Comparison of ENCODE assay signal across 9 cellular contexts in the genomic region with DNA sequence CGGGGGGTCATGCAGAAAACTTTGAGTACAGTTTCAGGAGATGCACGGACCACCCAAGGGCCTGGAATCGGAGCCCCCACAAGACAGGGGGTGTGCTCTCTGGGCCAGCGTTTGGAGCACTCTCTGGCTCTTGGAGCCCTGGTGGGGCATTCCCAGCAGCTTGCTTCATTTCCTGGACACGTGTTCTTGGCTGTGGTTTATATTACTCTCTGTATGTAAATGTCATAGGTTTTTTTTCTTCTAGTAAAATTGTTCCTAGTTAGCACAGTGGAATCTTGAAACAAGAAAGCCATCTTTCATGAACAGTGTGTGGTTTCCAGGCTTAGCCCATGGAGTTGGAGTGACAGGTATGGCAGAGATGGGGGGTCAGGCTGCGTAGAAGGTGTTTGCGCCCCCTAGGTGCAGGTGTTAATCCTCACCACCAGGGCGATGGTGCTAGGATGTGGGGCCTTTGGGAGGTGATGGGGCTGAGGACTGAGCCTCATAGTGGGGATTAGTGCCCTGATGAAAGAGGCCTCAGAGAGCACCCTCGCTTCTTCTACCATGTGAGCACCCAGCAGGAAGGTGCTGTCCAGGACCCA.
DNase-seq lines count a peak whose midpoint lies in the region; TF ChIP-seq lines count a peak whose summit lies in the region.
"Had no signal": no experiment of that assay in that cellular context is flagged by ENCODE, and none has a peak within 500 bp of the region (broad histone marks: within the 10 kb centered on the region; RNA-seq: fewer than 3 reads in every experiment).

No MANE protein-coding gene starts in this region.

- H3K9me2 ChIP-seq in SK-N-SH: no peaks in the 10 kb centered on the region

- H3K79me2 ChIP-seq in SK-N-SH (ENCODE audit: insufficient read depth): no peaks in the 10 kb centered on the region

- H3K4me3 ChIP-seq in SK-N-SH (ENCODE audit: low read depth in 2 of 2, low read length in 1 of 2): no peak overlapping the region

- TF ChIP-seq EP300 in SK-N-SH (IDR thresholded peaks at IDR 0.05; ENCODE audit: borderline replicate concordance in 1 of 2, low read depth in 1 of 2, low read length in 1 of 2): no peak

- H3K27me3 ChIP-seq in SK-N-SH (ENCODE audit: insufficient read depth): no peaks in the 10 kb centered on the region; the same call in 1 of the 2 replicates

- no peak overlapping the region for H3K27ac ChIP-seq in SK-N-SH (ENCODE audit: low read depth in 2 of 2, low read length in 1 of 2)
- no peak overlapping the region for H3K27ac ChIP-seq in caudate nucleus (ENCODE audit: low read depth, low read length)

- peak; percentile 89 for DNase-seq in AG08396 (ENCODE audit: low spot score)
- DNase-seq in SK-N-SH: no peak
- DNase-seq in germinal center (ENCODE audit: low spot score): peak; percentile 63
- no peak for DNase-seq in NCI-H1092 treated with DMSO at 0.1 percent for 48 hours (lab: John Stamatoyannopoulos, UW)
- no peak for DNase-seq in activated effector memory CD4-positive, alpha-beta T cell treated with anti-CD3 and anti-CD28 coated beads, Interleukin-2, amount 50 U/mL, for 16 hours
- no peak for DNase-seq in caudate nucleus (lab: John Stamatoyannopoulos, UW)
- no peak for DNase-seq in NOMO-1 treated with DMSO at 0.1 percent for 48 hours (lab: John Stamatoyannopoulos, UW; ENCODE audit: unreplicated experiment)
- DNase-seq: NCI-H146 had no signal

- H4K20me1 ChIP-seq in SK-N-SH (ENCODE audit: insufficient read depth): no peaks in the 10 kb centered on the region

- peak; percentile 62 for TF ChIP-seq CTCF in GM12872 (IDR thresholded peaks at IDR 0.05; ENCODE audit: insufficient read depth, low read depth, low read length)
- peak; percentile 50 for TF ChIP-seq CTCF in SK-N-SH (IDR thresholded peaks at IDR 0.05)

- CTCF ChIA-PET in SK-N-SH (lab: Yijun Ruan, JAX): interaction anchor here (1.0 to 1.5 kb wide), 3 partner anchors 29 to 97 kb away, joined by 3 read pairs; no protein-coding TSS in a partner anchor

- 46% methylated on average over 7 of the region's 9 CpGs for WGBS in SK-N-SH (ENCODE audit: low lambda C conversion rate)

- H2AFZ ChIP-seq in SK-N-SH (ENCODE audit: low read depth): no peak overlapping the region; the same call in 1 of the 2 replicates

- POLR2A ChIA-PET in SK-N-SH (lab: Yijun Ruan, JAX): no interaction called here

- H3K36me3 ChIP-seq in SK-N-SH (replicated peaks in 1 of 2; ENCODE audit: control insufficient read depth in 1 of 2, insufficient read depth in 2 of 2, low read length in 1 of 2): no peaks in the 10 kb centered on the region

- no peak for TF ChIP-seq RAD21 in SK-N-SH (IDR thresholded peaks at IDR 0.05; ENCODE audit: low read length)

- H3K4me2 ChIP-seq in SK-N-SH: peak overlapping the region; percentile 49; the same call in 1 of the 2 replicates

- H3K4me1 ChIP-seq in SK-N-SH (ENCODE audit: control insufficient read depth in 1 of 2, insufficient read depth in 2 of 2, low read depth in 1 of 2, low read length in 1 of 2): peaks cover 0 to 3% of the 10 kb centered on the region in 2 experiments; a peak in 1 of 4 replicates

- no peaks in the 10 kb centered on the region for H3K9me3 ChIP-seq in SK-N-SH

- no peak overlapping the region for H3K9ac ChIP-seq in SK-N-SH

- no peaks in the 10 kb centered on the region for H3F3A ChIP-seq in SK-N-SH (replicated peaks; ENCODE audit: insufficient read depth)

TF ChIP-seq in SK-N-SH, 30 proteins besides CTCF, POLR2A, EP300 and RAD21:
- TF ChIP-seq, protein P1, sequence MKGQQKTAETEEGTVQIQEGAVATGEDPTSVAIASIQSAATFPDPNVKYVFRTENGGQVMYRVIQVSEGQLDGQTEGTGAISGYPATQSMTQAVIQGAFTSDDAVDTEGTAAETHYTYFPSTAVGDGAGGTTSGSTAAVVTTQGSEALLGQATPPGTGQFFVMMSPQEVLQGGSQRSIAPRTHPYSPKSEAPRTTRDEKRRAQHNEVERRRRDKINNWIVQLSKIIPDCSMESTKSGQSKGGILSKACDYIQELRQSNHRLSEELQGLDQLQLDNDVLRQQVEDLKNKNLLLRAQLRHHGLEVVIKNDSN (IDR thresholded peaks at IDR 0.05; ENCODE audit: borderline replicate concordance, low read depth): peak; percentile 46; the same call in 1 of the 2 replicates
- TF ChIP-seq TCF12 (IDR thresholded peaks at IDR 0.05) (no peak; the same call in 1 of the 2 replicates), MAX (IDR thresholded peaks at IDR 0.05; ENCODE audit: low read depth) (0 out of 2 replicates have a peak, but pooled peaks have one; percentile 39), NFIC (IDR thresholded peaks at IDR 0.05; ENCODE audit: borderline replicate concordance) (no peak), MXI1 (IDR thresholded peaks at IDR 0.05; ENCODE audit: low read depth, low read length) (no peak), GATA2 (CRISPR knock-in tag; IDR thresholded peaks at IDR 0.05) (no peak), FOXJ3 (CRISPR knock-in tag; IDR thresholded peaks at IDR 0.05) (no peak), SMC3 (IDR thresholded peaks at IDR 0.05; ENCODE audit: low read depth, low read length) (no peak), POLR2AphosphoS5 (IDR thresholded peaks at IDR 0.05; ENCODE audit: low read depth, low read length) (no peak), FOXM1 (IDR thresholded peaks at IDR 0.05; ENCODE audit: low read depth) (no peak), FOSL2 (IDR thresholded peaks at IDR 0.05; ENCODE audit: borderline replicate concordance, low read depth) (no peak)

Comparison
In these comparisons a context has a peak if more than half of its experiments do, and no peak if none do; other contexts are left out.
1. DNase-seq: peak in AG08396 (single experiment) and germinal center (single experiment); none in SK-N-SH (single experiment), NCI-H1092 treated with DMSO at 0.1 percent for 48 hours (single experiment), activated effector memory CD4-positive, alpha-beta T cell treated with anti-CD3 and anti-CD28 coated beads, Interleukin-2, amount 50 U/mL, for 16 hours (single experiment), caudate nucleus (0 of 61) and NOMO-1 treated with DMSO at 0.1 percent for 48 hours (single experiment).